ENCODE assay signal across 8 cellular contexts in the genomic region with DNA sequence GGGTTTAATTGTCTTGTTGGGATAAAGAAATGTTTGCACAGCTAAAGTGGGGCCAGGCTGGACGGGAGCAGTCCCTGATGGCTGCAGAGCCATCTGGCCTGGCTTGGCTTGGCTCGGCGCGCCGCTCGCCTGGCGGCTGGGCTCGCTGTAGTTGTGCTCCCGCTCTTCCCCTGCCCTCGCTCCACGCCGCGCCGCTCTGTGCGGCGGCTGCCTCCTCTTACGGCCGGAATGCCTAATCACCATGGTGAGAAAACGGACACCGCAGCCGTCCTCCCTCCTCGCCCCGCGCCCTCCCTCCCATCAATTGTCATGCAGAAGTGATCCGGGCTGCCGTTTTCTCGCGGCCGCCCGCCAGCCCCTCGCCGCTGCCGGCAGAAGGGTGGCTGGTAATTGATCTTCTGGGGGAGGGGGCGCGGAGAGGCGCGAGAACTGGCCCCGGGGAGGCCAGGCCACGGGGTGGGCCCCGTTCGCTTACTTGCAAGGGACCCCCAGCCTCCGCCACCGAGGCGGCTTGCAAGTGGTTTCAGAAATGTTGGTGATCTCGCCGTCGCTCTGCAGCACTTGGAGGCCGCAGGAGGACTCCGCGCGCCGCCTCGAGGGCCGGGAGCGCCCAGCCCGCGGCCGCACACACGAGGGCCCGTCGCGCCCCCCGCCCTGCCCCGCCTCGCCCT. TPM values are rescaled to one million over a fixed set of nuclear protein-coding genes. Genes with fewer than 3 reads are reported as not detected.
DNase-seq lines count a peak whose midpoint lies in the region; ATAC-seq, FAIRE-seq and TF ChIP-seq lines count a peak whose summit lies in the region.
"Had no signal": no experiment of that assay in that cellular context is flagged by ENCODE, and none has a peak within 500 bp of the region (broad histone marks: within the 10 kb centered on the region; RNA-seq: fewer than 3 reads in every experiment).

No MANE protein-coding gene starts in this region.

- no peaks in the 10 kb centered on the region for H3F3A ChIP-seq in GM23248 (ENCODE audit: insufficient read depth)

- no peak overlapping the region for H3K9ac ChIP-seq in GM23248
- H3K9ac ChIP-seq: KMS-11 had no signal

- H3K9me3 ChIP-seq in GM23248 (ENCODE audit: low read depth): no peaks in the 10 kb centered on the region
- no peaks in the 10 kb centered on the region for H3K9me3 ChIP-seq in naive thymus-derived CD4-positive, alpha-beta T cell (ENCODE audit: control insufficient read depth in 2 of 3, low read length in 3 of 3)

- H3K36me3 ChIP-seq in GM23248 (ENCODE audit: low read depth): no peaks in the 10 kb centered on the region
- no peaks in the 10 kb centered on the region for H3K36me3 ChIP-seq in naive thymus-derived CD4-positive, alpha-beta T cell (ENCODE audit: control insufficient read depth in 2 of 3, insufficient read depth in 3 of 3, low read length in 3 of 3)

- no peaks in the 10 kb centered on the region for H3K9me2 ChIP-seq in GM23248 (ENCODE audit: insufficient read depth)

- POLR2A ChIA-PET in naive thymus-derived CD4-positive, alpha-beta T cell (lab: Charles Lee): no interaction called here

- H3K4me3 ChIP-seq in GM23248: peak overlapping the region; percentile 50; the same call in 1 of the 2 replicates
- H3K4me3 ChIP-seq in naive thymus-derived CD4-positive, alpha-beta T cell (ENCODE audit: low read length): no peak overlapping the region

- no peaks in the 10 kb centered on the region for H3K9me3 Mint-ChIP-seq in endothelial cell (ENCODE audit: unreplicated experiment)
- no peaks in the 10 kb centered on the region for H3K9me3 Mint-ChIP-seq in naive thymus-derived CD4-positive, alpha-beta T cell

- ATAC-seq in naive thymus-derived CD4-positive, alpha-beta T cell: peak; percentile 79
- no peak for ATAC-seq in GM21390 (IDR thresholded peaks at IDR 0.05; ENCODE audit: unreplicated experiment)

- H3K4me2 ChIP-seq in GM23248 (ENCODE audit: unreplicated experiment): peak overlapping the region; percentile 16
- H3K4me2 ChIP-seq: KMS-11 had no signal

- no peak for TF ChIP-seq CTCF in endothelial cell (IDR thresholded peaks at IDR 0.05; ENCODE audit: unreplicated experiment)

- no peaks in the 10 kb centered on the region for H4K20me1 ChIP-seq in GM23248 (ENCODE audit: insufficient read depth)

- H3K36me3 Mint-ChIP-seq in endothelial cell (ENCODE audit: low read depth, unreplicated experiment): peaks cover 4% of the 10 kb centered on the region
- no peaks in the 10 kb centered on the region for H3K36me3 Mint-ChIP-seq in naive thymus-derived CD4-positive, alpha-beta T cell

- H3K4me1 ChIP-seq in GM23248 (ENCODE audit: insufficient read depth): no peaks in the 10 kb centered on the region
- peaks cover 0 to 3% of the 10 kb centered on the region in 2 donors for H3K4me1 ChIP-seq in naive thymus-derived CD4-positive, alpha-beta T cell (ENCODE audit: control insufficient read depth in 2 of 2, insufficient read depth in 2 of 2, low read length in 2 of 2)

- CTCF ChIA-PET in naive thymus-derived CD4-positive, alpha-beta T cell (lab: Charles Lee): interaction anchor here (0.6 kb wide), 1 partner anchor 12 kb away, joined by 3 read pairs; a partner anchor contains a TSS

- no peaks in the 10 kb centered on the region for H3K79me2 ChIP-seq in GM23248 (ENCODE audit: insufficient read depth)

- H3K4me3 Mint-ChIP-seq in endothelial cell (ENCODE audit: unreplicated experiment): peak overlapping the region; percentile 81
- H3K4me3 Mint-ChIP-seq in naive thymus-derived CD4-positive, alpha-beta T cell: peak overlapping the region in 8 of 10 donors; percentile 14 to 75 (median 66)

- peaks cover 5% of the 10 kb centered on the region for H3K27me3 Mint-ChIP-seq in endothelial cell (ENCODE audit: unreplicated experiment)
- peaks cover 26 to 60% (median 37%) of the 10 kb centered on the region in 5 donors for H3K27me3 Mint-ChIP-seq in naive thymus-derived CD4-positive, alpha-beta T cell

- peak overlapping the region; percentile 60; the same call in 1 of the 2 replicates for H2AFZ ChIP-seq in GM23248

- peak overlapping the region; percentile 75 for H3K27ac Mint-ChIP-seq in endothelial cell (ENCODE audit: unreplicated experiment)
- no peak overlapping the region for H3K27ac Mint-ChIP-seq in naive thymus-derived CD4-positive, alpha-beta T cell

- intact Hi-C loops in naive thymus-derived CD4-positive, alpha-beta T cell (cut with micrococcal nuclease): no loop called here

- WGBS in GM23248 (ENCODE audit: low coverage in 1 of 2, low lambda C conversion rate in 2 of 2, missing lambda C conversion rate in 2 of 2), 2 experiments: 2 to 3% methylated on average over 39 to 64 of the region's 65 CpGs

- H3K27me3 ChIP-seq in GM23248 (replicated peaks; ENCODE audit: insufficient read depth): peaks cover 96% of the 10 kb centered on the region
- H3K27me3 ChIP-seq in naive thymus-derived CD4-positive, alpha-beta T cell (ENCODE audit: control insufficient read depth in 2 of 2, insufficient read depth in 2 of 2, low read length in 2 of 2): peaks cover 5 to 47% of the 10 kb centered on the region in 2 donors

- DNase-seq in GM23248 (peak; percentile 59), NCI-H69 (lab: John Stamatoyannopoulos, UW) (peak; percentile 90), endothelial cell (ENCODE audit: low spot score) (peak; percentile 83), GM19239 (ENCODE audit: insufficient read length, low spot score) (no peak), 8988T (no peak)
- no peak for DNase-seq in naive thymus-derived CD4-positive, alpha-beta T cell

- peaks cover 51% of the 10 kb centered on the region for H3K4me1 Mint-ChIP-seq in endothelial cell (ENCODE audit: unreplicated experiment)
- peaks cover 0 to 5% (median 0%) of the 10 kb centered on the region in 7 donors for H3K4me1 Mint-ChIP-seq in naive thymus-derived CD4-positive, alpha-beta T cell

- in situ Hi-C loops in GM23248 (cut with MboI): no loop called here

- no peak overlapping the region for H3K27ac ChIP-seq in GM23248
- no peak overlapping the region for H3K27ac ChIP-seq in naive thymus-derived CD4-positive, alpha-beta T cell (ENCODE audit: low read depth, low read length)
- H3K27ac ChIP-seq: KMS-11 had no signal

- FAIRE-seq in GM19239 (lab: Jason Lieb, UNC): no peak

RNA-seq across cellular contexts. Expression of a gene that starts 12.4 kb away (rescaled TPM):
- 90.8 and 123 TPM in 2 replicates for total RNA-seq in GM23248 (2014; rRNA removed; shearing (Covaris generic))
- 47.2 and 47.4 TPM in 2 replicates for polyA plus RNA-seq in GM23248 (2016; fragmentation: Nextera tagmentation; extraction: Ambion mirVana)
- 87.5 TPM for total RNA-seq in endothelial cell (ENCODE audit: unreplicated experiment)
- total RNA-seq in naive thymus-derived CD4-positive, alpha-beta T cell: 100 to 1,000 TPM in 2 of 5 experiments, 10 to 100 TPM in 3; 84.0 to 127 (median 95.9) TPM
- 100 to 1,000 TPM in 1 of 2 donors, 10 to 100 TPM in 1; 83.1 to 125 TPM for polyA plus RNA-seq in naive thymus-derived CD4-positive, alpha-beta T cell

Comparison
In these comparisons a context has a peak if more than half of its experiments do, and no peak if none do; other contexts are left out.
1. DNase-seq: peak in GM23248 (single experiment), NCI-H69 (single experiment) and endothelial cell (single experiment); none in naive thymus-derived CD4-positive, alpha-beta T cell (0 of 9), GM19239 (single experiment) and 8988T (single experiment).